In the genomic region with DNA sequence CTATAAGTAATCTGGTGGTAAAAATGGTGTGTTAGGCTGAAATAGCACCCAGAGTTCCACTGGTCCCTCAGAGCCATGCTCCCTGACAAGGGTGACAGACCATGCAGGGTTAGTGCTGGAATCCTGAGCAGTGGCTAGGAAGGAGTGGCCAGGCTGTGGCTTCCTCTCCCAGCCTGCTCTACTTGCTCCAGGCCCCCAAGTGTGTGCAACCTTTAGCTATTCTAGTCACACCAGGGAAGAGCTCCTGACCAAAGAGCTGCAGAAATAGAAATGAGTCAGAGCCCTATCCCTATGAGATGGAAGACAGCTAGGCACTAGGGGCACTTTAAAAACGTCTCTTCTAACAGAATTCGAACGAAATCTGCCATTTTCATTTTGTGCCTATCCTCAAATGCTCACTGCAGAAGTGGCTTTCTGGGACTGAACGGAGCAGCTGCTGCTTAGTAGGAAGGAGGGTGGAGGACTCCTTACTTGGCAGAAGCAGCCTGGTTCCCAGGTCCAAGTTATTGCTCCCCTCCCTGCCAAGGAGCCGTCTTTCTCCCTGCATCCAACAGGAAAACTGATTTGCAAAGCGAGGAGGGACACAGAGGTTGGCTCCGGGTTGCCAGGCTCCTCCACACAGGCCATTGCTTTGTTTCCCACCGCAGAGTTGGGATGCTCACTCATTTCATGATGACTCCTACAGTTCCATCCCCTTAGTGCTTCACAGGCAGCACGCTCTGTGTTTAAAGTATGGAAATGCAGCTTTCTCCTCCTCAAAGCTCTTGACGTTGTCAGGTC, we compare ENCODE assay signal across 32 cellular contexts.
DNase-seq lines count a peak whose midpoint lies in the region; ATAC-seq, FAIRE-seq and TF ChIP-seq lines count a peak whose summit lies in the region.
"Had no signal": no experiment of that assay in that cellular context is flagged by ENCODE, and none has a peak within 500 bp of the region (broad histone marks: within the 10 kb centered on the region; RNA-seq: fewer than 3 reads in every experiment).

No MANE protein-coding gene starts in this region.

- 55% methylated on average over 10 of the region's 10 CpGs for WGBS in right cardiac atrium

- no peak for TF ChIP-seq POLR2A in H54 (IDR thresholded peaks at IDR 0.05; ENCODE audit: low read depth, low read length)

- H3K27ac ChIP-seq in right cardiac atrium (ENCODE audit: low read length): no peak overlapping the region
- H3K27ac ChIP-seq: BLaER1, lower lobe of right lung, neutrophil, thoracic aorta, uterus had no signal

- H3K27me3 ChIP-seq in right cardiac atrium (ENCODE audit: control insufficient read depth, insufficient read depth): no peaks in the 10 kb centered on the region
- H3K27me3 ChIP-seq: BLaER1, neutrophil, uterus had no signal

- H3K4me1 ChIP-seq in right cardiac atrium (ENCODE audit: control insufficient read depth, insufficient read depth, low read length): peaks cover 2% of the 10 kb centered on the region
- H3K4me1 ChIP-seq: BLaER1, lower lobe of right lung, uterus had no signal

- H3K4me3 ChIP-seq in right cardiac atrium (ENCODE audit: low read length): no peak overlapping the region
- H3K4me3 ChIP-seq: BLaER1, GM12878, lower lobe of right lung, thoracic aorta, uterus had no signal

- intact Hi-C loops in right cardiac atrium (cut with DNase I): no loop called here

- peak in 1 of 2 donors; percentile 82 for ATAC-seq in right cardiac atrium
- ATAC-seq in GM19328 (IDR thresholded peaks at IDR 0.05; ENCODE audit: unreplicated experiment): no peak
- no peak for ATAC-seq in GM19395 (IDR thresholded peaks at IDR 0.05; ENCODE audit: unreplicated experiment)
- ATAC-seq: esophagus mucosa; GM12878; lower lobe of right lung; stimulated activated naive B cell treated with anti-CD40 and anti-IgM and Interleukin-4, amounts not matched to agents 10 μg/mL and 1 μg/mL and 100 μg/mL, for 72 hours had no signal

- H3K9me3 ChIP-seq in right cardiac atrium (ENCODE audit: control insufficient read depth, low read length): no peaks in the 10 kb centered on the region
- H3K9me3 ChIP-seq: BLaER1, lower lobe of right lung, neutrophil, thoracic aorta, uterus had no signal

- DNase-seq in Ammon's horn (ENCODE audit: low spot score) (peak; percentile 55), anterior cingulate cortex (lab: John Stamatoyannopoulos, UW) (peak in 41 of 58 donors; percentile 3 to 74 (median 26)), right cardiac atrium (peak in 2 of 3 donors; percentile 47 to 57), pons (ENCODE audit: low spot score) (peak; percentile 30), SKM-1 treated with dmso at 0.1 percent for 144 hours (lab: John Stamatoyannopoulos, UW; ENCODE audit: unreplicated experiment) (no peak), H54 (ENCODE audit: insufficient read length, low spot score) (no peak)
- DNase-seq: ACHN; activated CD4-positive, alpha-beta memory T cell treated with anti-CD3 and anti-CD28 coated beads for 36 hours; activated CD4-positive, CD25-positive, alpha-beta regulatory T cell; COR-L47; DMS79 treated with DMSO at 0.1 percent for 48 hours; foreskin melanocyte; H7; islet precursor cell; Kasumi-1; lower lobe of right lung; NCI-H1092 treated with DMSO at 0.1 percent for 48 hours; NCI-H2081; NCI-H345; NCI-H774; RPMI8226; stimulated activated CD4-positive, alpha-beta T cell treated with anti-CD3 and anti-CD28 coated beads, Interleukin-4, amount 100 ng/mL, for 1 hour; stimulated activated naive B cell treated with anti-CD40 and anti-IgM and Interleukin-4, amounts not matched to agents 10 μg/mL and 1 μg/mL and 100 μg/mL, for 72 hours; uterus had no signal

- no peak for FAIRE-seq in H54 (lab: Jason Lieb, UNC)
- FAIRE-seq: colon, GM12878 had no signal

Comparison
In these comparisons a context has a peak if more than half of its experiments do, and no peak if none do; other contexts are left out.
1. DNase-seq: peak in Ammon's horn (single experiment), anterior cingulate cortex (41 of 58), right cardiac atrium (2 of 3) and pons (single experiment); none in SKM-1 treated with dmso at 0.1 percent for 144 hours (single experiment) and H54 (single experiment).